Comparison of ENCODE assay signal across 20 cellular contexts in genomic region chr11:13287681-13288080, GRCh38. TPM values are rescaled to one million over a fixed set of nuclear protein-coding genes. Genes with fewer than 3 reads are reported as not detected.
DNase-seq lines count a peak whose midpoint lies in the region; ATAC-seq, FAIRE-seq and TF ChIP-seq lines count a peak whose summit lies in the region.
"Had no signal": no experiment of that assay in that cellular context is flagged by ENCODE, and none has a peak within 500 bp of the region (broad histone marks: within the 10 kb centered on the region; RNA-seq: fewer than 3 reads in every experiment).

No MANE protein-coding gene starts in this region.

- peaks cover 13% of the 10 kb centered on the region for H3K4me1 ChIP-seq in astrocyte (ENCODE audit: insufficient read depth, low read length)
- H3K4me1 ChIP-seq in skeletal muscle satellite cell (ENCODE audit: control insufficient read depth, insufficient read depth, low read length): peaks cover 24% of the 10 kb centered on the region

- no peak for DNase-seq in activated T-cell treated with anti-CD3 and anti-CD28 coated beads, Interleukin-2, amount 50 U/mL, for 24 hours
- DNase-seq in activated T-cell treated with anti-CD3 and anti-CD28 coated beads for 4 hours (no peak), LHCN-M2 (ENCODE audit: low read depth) (peak; percentile 37), astrocyte (ENCODE audit: low read depth) (no peak), NCI-H345 treated with DMSO at 0.1 percent for 48 hours (lab: John Stamatoyannopoulos, UW; ENCODE audit: unreplicated experiment) (no peak), NCI-H146 (lab: John Stamatoyannopoulos, UW) (no peak)
- DNase-seq: anterior cingulate cortex; DMS79; effector CD4-positive, alpha-beta T cell; MV-4-11; NCI-H2029; NCI-H446 treated with DMSO at 0.1 percent for 48 hours; spleen had no signal

- H3K36me3 Mint-ChIP-seq in activated T-cell treated with anti-CD3 and anti-CD28 coated beads, Interleukin-2, amount 50 U/mL, for 24 hours (ENCODE audit: low read depth): peaks cover 3% of the 10 kb centered on the region
- no peaks in the 10 kb centered on the region for H3K36me3 Mint-ChIP-seq in astrocyte (ENCODE audit: low read depth, unreplicated experiment)
- H3K36me3 Mint-ChIP-seq: mesothelial cell of epicardium had no signal

- H3K36me3 ChIP-seq in astrocyte (ENCODE audit: insufficient read depth, low read length) (no peaks in the 10 kb centered on the region), skeletal muscle satellite cell (ENCODE audit: insufficient read depth, low read length) (no peaks in the 10 kb centered on the region)
- H3K36me3 ChIP-seq: esophagus muscularis mucosa, spleen had no signal

- peak overlapping the region; percentile 88 for H3K27ac Mint-ChIP-seq in activated T-cell treated with anti-CD3 and anti-CD28 coated beads, Interleukin-2, amount 50 U/mL, for 24 hours
- H3K27ac Mint-ChIP-seq in astrocyte (ENCODE audit: unreplicated experiment): no peak overlapping the region
- H3K27ac Mint-ChIP-seq: mesothelial cell of epicardium had no signal

- no peak for FAIRE-seq in astrocyte (lab: Jason Lieb, UNC)
- FAIRE-seq: K562 had no signal

- H3K9me3 ChIP-seq in astrocyte (ENCODE audit: insufficient read depth, low read depth, low read length) (no peaks in the 10 kb centered on the region), skeletal muscle satellite cell (replicated peaks; ENCODE audit: low read length) (no peaks in the 10 kb centered on the region)
- H3K9me3 ChIP-seq: esophagus muscularis mucosa, spleen had no signal

- H3K4me3 ChIP-seq in astrocyte (ENCODE audit: insufficient read depth, low read depth, low read length) (no peak overlapping the region), skeletal muscle satellite cell (ENCODE audit: low read length) (peak overlapping the region; percentile 30)
- H3K4me3 ChIP-seq: esophagus muscularis mucosa, K562, spleen had no signal

- TF ChIP-seq CTCF in astrocyte (IDR thresholded peaks at IDR 0.05; ENCODE audit: insufficient read depth, low read depth, low read length): no peak

- H3K4me2 ChIP-seq in astrocyte (ENCODE audit: low read length) (peak overlapping the region; percentile 18), skeletal muscle satellite cell (ENCODE audit: low read length) (peak overlapping the region; percentile 70)

- H3K9ac ChIP-seq in astrocyte (ENCODE audit: low read length) (no peak overlapping the region), skeletal muscle satellite cell (ENCODE audit: low read depth, low read length) (no peak overlapping the region)

- ATAC-seq in HG02798 (IDR thresholded peaks at IDR 0.05; ENCODE audit: poor library complexity, unreplicated experiment): no peak
- ATAC-seq: K562 had no signal

- H3K9me3 Mint-ChIP-seq in activated T-cell treated with anti-CD3 and anti-CD28 coated beads, Interleukin-2, amount 50 U/mL, for 24 hours: no peaks in the 10 kb centered on the region
- H3K9me3 Mint-ChIP-seq in astrocyte (ENCODE audit: unreplicated experiment): no peaks in the 10 kb centered on the region
- H3K9me3 Mint-ChIP-seq: mesothelial cell of epicardium, neural crest cell had no signal

- no peak overlapping the region for H3K4me3 Mint-ChIP-seq in activated T-cell treated with anti-CD3 and anti-CD28 coated beads, Interleukin-2, amount 50 U/mL, for 24 hours
- no peak overlapping the region for H3K4me3 Mint-ChIP-seq in astrocyte (ENCODE audit: unreplicated experiment)
- H3K4me3 Mint-ChIP-seq: mesothelial cell of epicardium, neural crest cell had no signal

- H4K20me1 ChIP-seq in astrocyte (ENCODE audit: insufficient read depth, low read length): peaks cover 82% of the 10 kb centered on the region

- no peak overlapping the region for H3K27ac ChIP-seq in astrocyte (ENCODE audit: low read depth, low read length)
- H3K27ac ChIP-seq: esophagus muscularis mucosa, RWPE1 had no signal

- H2AFZ ChIP-seq in astrocyte (ENCODE audit: low read depth, low read length): no peak overlapping the region

- peaks cover 90% of the 10 kb centered on the region for H3K4me1 Mint-ChIP-seq in activated T-cell treated with anti-CD3 and anti-CD28 coated beads, Interleukin-2, amount 50 U/mL, for 24 hours (ENCODE audit: low read depth)
- H3K4me1 Mint-ChIP-seq in astrocyte (ENCODE audit: low read depth, unreplicated experiment): peaks cover 23% of the 10 kb centered on the region
- H3K4me1 Mint-ChIP-seq: mesothelial cell of epicardium, neural crest cell had no signal

- H3K27me3 Mint-ChIP-seq in activated T-cell treated with anti-CD3 and anti-CD28 coated beads, Interleukin-2, amount 50 U/mL, for 24 hours: no peaks in the 10 kb centered on the region
- no peaks in the 10 kb centered on the region for H3K27me3 Mint-ChIP-seq in astrocyte (ENCODE audit: low read depth, unreplicated experiment)

- H3K27me3 ChIP-seq in astrocyte (ENCODE audit: insufficient read depth, low read length) (no peaks in the 10 kb centered on the region), skeletal muscle satellite cell (ENCODE audit: control insufficient read depth, insufficient read depth, low read length) (no peaks in the 10 kb centered on the region)
- H3K27me3 ChIP-seq: esophagus muscularis mucosa, spleen had no signal

- peaks cover 68% of the 10 kb centered on the region for H3K79me2 ChIP-seq in astrocyte (ENCODE audit: insufficient read depth, low read length)

RNA-seq across cellular contexts. Expression of gene BMAL1, which starts 10.1 kb away (rescaled TPM):
- total RNA-seq in LHCN-M2 (2014; rRNA removed) (12.2 and 17.5 TPM in 2 replicates), astrocyte (21.1 and 26.9 TPM in 2 replicates)
- polyA plus RNA-seq in LHCN-M2 (2012): 6.5 TPM
- 12.5 and 12.9 TPM in 2 replicates for total RNA-seq in skeletal muscle satellite cell (2012; rRNA removed)
